In the genomic region with DNA sequence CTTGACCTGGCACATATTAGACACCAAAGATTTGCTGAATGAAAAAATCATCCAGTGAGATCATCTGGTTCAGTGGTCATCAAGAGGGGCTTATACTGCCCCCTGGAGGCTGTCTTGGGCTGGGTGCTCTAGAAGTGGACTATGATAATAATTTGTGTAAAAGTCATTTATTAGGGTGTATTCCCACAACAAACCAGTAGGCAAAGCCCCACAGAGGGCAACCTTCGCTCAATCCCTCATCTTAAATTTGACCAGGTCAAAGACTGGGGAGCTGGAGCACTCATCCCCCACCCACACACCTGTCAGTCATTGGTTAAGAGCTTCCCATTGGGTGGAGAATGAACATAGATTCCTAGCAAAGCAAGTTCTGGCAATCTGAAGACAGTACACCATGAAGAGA, we compare ENCODE assay signal across 8 cellular contexts. TPM values are rescaled to one million over a fixed set of nuclear protein-coding genes. Genes with fewer than 3 reads are reported as not detected.
DNase-seq lines count a peak whose midpoint lies in the region; ATAC-seq and TF ChIP-seq lines count a peak whose summit lies in the region.

No MANE protein-coding gene starts in this region.

- DNase-seq in activated CD4-positive, alpha-beta T cell treated with anti-CD3 and anti-CD28 coated beads, Interleukin-2, amount 10 ng/mL, durations not matched to agents 24 days and 14 days: peak; percentile 62
- DNase-seq in activated CD4-positive, alpha-beta T cell treated with anti-CD3 and anti-CD28 coated beads for 1 hour: no peak
- DNase-seq in cardiac fibroblast (ENCODE audit: low read depth in 2 of 2) (peak; percentile 17 to 46), neural crest cell (ENCODE audit: low read depth, low spot score) (peak; percentile 43), NCI-H2029 (lab: John Stamatoyannopoulos, UW) (no peak)

- H3K27ac Mint-ChIP-seq in activated CD4-positive, alpha-beta T cell treated with anti-CD3 and anti-CD28 coated beads, Interleukin-2, amount 10 ng/mL, durations not matched to agents 24 days and 14 days: no peak overlapping the region
- no peak overlapping the region for H3K27ac Mint-ChIP-seq in neural crest cell (ENCODE audit: unreplicated experiment)

- H3K4me3 Mint-ChIP-seq in activated CD4-positive, alpha-beta T cell treated with anti-CD3 and anti-CD28 coated beads, Interleukin-2, amount 10 ng/mL, durations not matched to agents 24 days and 14 days: no peak overlapping the region
- H3K4me3 Mint-ChIP-seq in neural crest cell: no peak overlapping the region

- no peak overlapping the region for H3K4me3 ChIP-seq in cardiac fibroblast (replicated peaks in 1 of 2; ENCODE audit: low read depth in 2 of 2, low read length in 2 of 2)

- peaks cover 10% of the 10 kb centered on the region for H3K27me3 Mint-ChIP-seq in activated CD4-positive, alpha-beta T cell treated with anti-CD3 and anti-CD28 coated beads, Interleukin-2, amount 10 ng/mL, durations not matched to agents 24 days and 14 days
- H3K27me3 Mint-ChIP-seq in neural crest cell (ENCODE audit: low read depth): peaks cover 65% of the 10 kb centered on the region

- H3K9me3 Mint-ChIP-seq in activated CD4-positive, alpha-beta T cell treated with anti-CD3 and anti-CD28 coated beads, Interleukin-2, amount 10 ng/mL, durations not matched to agents 24 days and 14 days: no peaks in the 10 kb centered on the region
- H3K9me3 Mint-ChIP-seq in neural crest cell: peaks cover 2% of the 10 kb centered on the region

- H3K4me1 Mint-ChIP-seq in activated CD4-positive, alpha-beta T cell treated with anti-CD3 and anti-CD28 coated beads, Interleukin-2, amount 10 ng/mL, durations not matched to agents 24 days and 14 days: no peaks in the 10 kb centered on the region
- no peaks in the 10 kb centered on the region for H3K4me1 Mint-ChIP-seq in neural crest cell

- TF ChIP-seq CTCF in LNCAP (IDR thresholded peaks at IDR 0.05) (peak; percentile 63), cardiac fibroblast (IDR thresholded peaks at IDR 0.05; ENCODE audit: low read depth, low read length) (peak; percentile 52), neural crest cell (conservative IDR thresholded peaks at IDR 0.05) (peak; percentile 69)

- ATAC-seq in GM21360 (IDR thresholded peaks at IDR 0.05; ENCODE audit: unreplicated experiment) (no peak), GM21447 (IDR thresholded peaks at IDR 0.05; ENCODE audit: unreplicated experiment) (no peak)

- no peaks in the 10 kb centered on the region for H3K36me3 Mint-ChIP-seq in activated CD4-positive, alpha-beta T cell treated with anti-CD3 and anti-CD28 coated beads, Interleukin-2, amount 10 ng/mL, durations not matched to agents 24 days and 14 days (ENCODE audit: low read depth)
- no peaks in the 10 kb centered on the region for H3K36me3 Mint-ChIP-seq in neural crest cell (ENCODE audit: low read depth)

- intact Hi-C loops in activated CD4-positive, alpha-beta T cell treated with anti-CD3 and anti-CD28 coated beads, Interleukin-2, amount 10 ng/mL, durations not matched to agents 24 days and 14 days (cut with micrococcal nuclease): no loop called here

RNA-seq across cellular contexts. Expression of a gene that starts 20.0 kb away (rescaled TPM):
- 5.9 and 6.6 TPM in 2 replicates for total RNA-seq in activated CD4-positive, alpha-beta T cell treated with anti-CD3 and anti-CD28 coated beads, Interleukin-2, amount 10 ng/mL, durations not matched to agents 24 days and 14 days
- 2.9 and 3.4 TPM in 2 replicates for total RNA-seq in neural crest cell

Comparison
In these comparisons a context has a peak if more than half of its experiments do, and no peak if none do; other contexts are left out.
1. DNase-seq: peak in activated CD4-positive, alpha-beta T cell treated with anti-CD3 and anti-CD28 coated beads, Interleukin-2, amount 10 ng/mL, durations not matched to agents 24 days and 14 days (single experiment), cardiac fibroblast (2 of 2) and neural crest cell (single experiment); none in activated CD4-positive, alpha-beta T cell treated with anti-CD3 and anti-CD28 coated beads for 1 hour (single experiment) and NCI-H2029 (single experiment).
2. Peak in every context shown above with its lines, with median percentiles within 50 percentile points of each other: CTCF ChIP-seq.